10 cellular contexts compared by ENCODE assay signal in the genomic region with DNA sequence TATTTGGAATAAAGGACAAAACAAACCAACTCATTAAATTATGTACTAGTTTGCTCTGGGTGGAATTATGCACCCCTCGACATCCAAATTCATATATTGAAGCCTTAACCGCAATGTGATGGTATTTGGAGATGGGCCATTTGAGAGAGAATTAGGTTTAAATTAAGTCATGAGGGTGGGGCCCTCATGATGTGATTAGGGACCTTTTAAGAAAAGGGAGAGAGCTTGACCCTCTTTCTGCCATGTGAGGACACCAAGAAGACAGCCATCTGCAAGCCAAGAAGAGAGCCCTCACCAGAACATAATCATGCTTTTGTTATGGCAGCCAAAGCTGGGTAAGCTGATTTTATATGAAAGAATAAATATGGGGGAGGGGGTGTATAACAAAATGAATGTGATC. TPM values are rescaled to one million over a fixed set of nuclear protein-coding genes. Genes with fewer than 3 reads are reported as not detected.
DNase-seq lines count a peak whose midpoint lies in the region; ATAC-seq and TF ChIP-seq lines count a peak whose summit lies in the region.
"Had no signal": no experiment of that assay in that cellular context is flagged by ENCODE, and none has a peak within 500 bp of the region (broad histone marks: within the 10 kb centered on the region; RNA-seq: fewer than 3 reads in every experiment).

No MANE protein-coding gene starts in this region.

- peaks cover 23% of the 10 kb centered on the region for H3F3A ChIP-seq in SK-N-SH (replicated peaks; ENCODE audit: insufficient read depth)

- no peak for DNase-seq in SK-N-SH
- DNase-seq in OCI-LY7 (ENCODE audit: low spot score), result peak; percentile 20
- DNase-seq in endothelial cell (ENCODE audit: low spot score), result no peak
- DNase-seq in retinal pigment epithelial cell (ENCODE audit: low read depth), result no peak
- DNase-seq in AG08395 (ENCODE audit: low spot score), result no peak
- no peak for DNase-seq in dermis blood vessel endothelial cell
- DNase-seq: heart right ventricle had no signal

- H4K20me1 ChIP-seq in SK-N-SH (ENCODE audit: insufficient read depth) (no peaks in the 10 kb centered on the region), OCI-LY7 (ENCODE audit: insufficient read depth, low read length) (no peaks in the 10 kb centered on the region; the same call in 1 of the 2 replicates)

- peaks cover 2% of the 10 kb centered on the region for H3K27me3 Mint-ChIP-seq in endothelial cell (ENCODE audit: unreplicated experiment)

- no peak for TF ChIP-seq CTCF in SK-N-SH (IDR thresholded peaks at IDR 0.05)
- TF ChIP-seq CTCF in OCI-LY7 (conservative IDR thresholded peaks at IDR 0.05; ENCODE audit: low read length), result no peak
- no peak for TF ChIP-seq CTCF in endothelial cell (IDR thresholded peaks at IDR 0.05; ENCODE audit: unreplicated experiment)
- no peak for TF ChIP-seq CTCF in retinal pigment epithelial cell (conservative IDR thresholded peaks at IDR 0.05; ENCODE audit: low read depth, low read length)

- no peak overlapping the region for H2AFZ ChIP-seq in SK-N-SH (ENCODE audit: low read depth)
- H2AFZ ChIP-seq in OCI-LY7 (ENCODE audit: low read length), result no peak overlapping the region

- POLR2A ChIA-PET in SK-N-SH (lab: Yijun Ruan, JAX) (no interaction called here), OCI-LY7 (lab: Charles Lee) (interaction anchor here (0.7 to 2.6 kb wide), 10 partner anchors 9 to 137 kb away, joined by 3 to 15 read pairs (median 4); no protein-coding TSS in a partner anchor)

- no peak for TF ChIP-seq RAD21 in SK-N-SH (IDR thresholded peaks at IDR 0.05; ENCODE audit: low read length)

- no peaks in the 10 kb centered on the region for H3K9me3 ChIP-seq in SK-N-SH
- no peaks in the 10 kb centered on the region for H3K9me3 ChIP-seq in OCI-LY7 (ENCODE audit: low read length)
- H3K9me3 ChIP-seq: heart right ventricle had no signal

- BruUV-seq in OCI-LY7 (replicated peaks; lab: Mats Ljungman, UMichigan), result no TSS peak

- H3K4me1 ChIP-seq in SK-N-SH (ENCODE audit: control insufficient read depth in 1 of 2, insufficient read depth in 2 of 2, low read depth in 1 of 2, low read length in 1 of 2) (peaks cover 7 to 10% of the 10 kb centered on the region in 2 experiments; a peak in 3 of 4 replicates), OCI-LY7 (ENCODE audit: insufficient read depth, low read length, poor library complexity, severe bottlenecking) (peaks cover 47% of the 10 kb centered on the region)
- H3K4me1 ChIP-seq: parathyroid adenoma had no signal

- no peak overlapping the region for H3K9ac ChIP-seq in SK-N-SH
- H3K9ac ChIP-seq: parathyroid adenoma had no signal

- peaks cover 66% of the 10 kb centered on the region for H3K79me2 ChIP-seq in SK-N-SH (ENCODE audit: insufficient read depth)
- peaks cover 65% of the 10 kb centered on the region for H3K79me2 ChIP-seq in OCI-LY7 (ENCODE audit: insufficient read depth, low read depth, low read length)

- CTCF ChIA-PET in SK-N-SH (lab: Yijun Ruan, JAX), result interaction anchor here (0.9 to 1.5 kb wide), 3 partner anchors 25 to 72 kb away, joined by 3 to 5 read pairs (median 4); no protein-coding TSS in a partner anchor
- CTCF ChIA-PET in OCI-LY7 (lab: Charles Lee; ENCODE audit: unreplicated experiment), result interaction anchor here (0.6 to 0.7 kb wide), 2 partner anchors 15 to 34 kb away, joined by 3 read pairs; no protein-coding TSS in a partner anchor

- no peaks in the 10 kb centered on the region for H3K27me3 ChIP-seq in SK-N-SH (ENCODE audit: insufficient read depth)
- H3K27me3 ChIP-seq: heart right ventricle had no signal

- H3K36me3 ChIP-seq in SK-N-SH (replicated peaks in 1 of 2; ENCODE audit: control insufficient read depth in 1 of 2, insufficient read depth in 2 of 2, low read length in 1 of 2) (peaks cover 0 to 3% of the 10 kb centered on the region in 2 experiments), OCI-LY7 (ENCODE audit: insufficient read depth, low read length) (peaks cover 3% of the 10 kb centered on the region)

- H3K4me2 ChIP-seq in SK-N-SH, result peak overlapping the region; percentile 90; the same call in 1 of the 2 replicates
- H3K4me2 ChIP-seq in OCI-LY7 (ENCODE audit: low read length), result peak overlapping the region; percentile 87

- WGBS in SK-N-SH (ENCODE audit: low lambda C conversion rate), result 96% methylated on average over 2 of the region's 2 CpGs

- intact Hi-C loops in OCI-LY7 (cut with micrococcal nuclease; ENCODE audit: unreplicated experiment), result no loop called here

- H3K4me3 ChIP-seq in SK-N-SH (ENCODE audit: low read depth in 2 of 2, low read length in 1 of 2) (peak overlapping the region in 1 of 2 experiments; percentile 89; a peak in 2 of 4 replicates), OCI-LY7 (ENCODE audit: low read depth, low read length, poor library complexity, severe bottlenecking) (peak overlapping the region; percentile 90), retinal pigment epithelial cell (ENCODE audit: low read length) (peak overlapping the region; percentile 90)

- TF ChIP-seq EP300 in SK-N-SH (IDR thresholded peaks at IDR 0.05; ENCODE audit: borderline replicate concordance in 1 of 2, low read depth in 1 of 2, low read length in 1 of 2), result no peak

- peaks cover 15% of the 10 kb centered on the region for H3K4me1 Mint-ChIP-seq in endothelial cell (ENCODE audit: unreplicated experiment)

- no peak for ATAC-seq in SK-N-SH treated with all-trans-retinoic acid at 6 μM for 48 hours
- no peak for ATAC-seq in GM21737 (IDR thresholded peaks at IDR 0.05; ENCODE audit: unreplicated experiment)
- ATAC-seq: heart right ventricle had no signal

- no peak overlapping the region for H3K27ac Mint-ChIP-seq in endothelial cell (ENCODE audit: unreplicated experiment)

- peak overlapping the region; percentile 79 for H3K4me3 Mint-ChIP-seq in endothelial cell (ENCODE audit: unreplicated experiment)

- no peaks in the 10 kb centered on the region; the same call in 1 of the 2 replicates for H3K9me2 ChIP-seq in SK-N-SH
- no peaks in the 10 kb centered on the region for H3K9me2 ChIP-seq in OCI-LY7 (ENCODE audit: insufficient read depth, low read length)

- peaks cover 5% of the 10 kb centered on the region for H3K36me3 Mint-ChIP-seq in endothelial cell (ENCODE audit: low read depth, unreplicated experiment)

- no peaks in the 10 kb centered on the region for H3K9me3 Mint-ChIP-seq in endothelial cell (ENCODE audit: unreplicated experiment)

- peak overlapping the region; percentile 66 to 78; a peak in 3 of 4 replicates for H3K27ac ChIP-seq in SK-N-SH (ENCODE audit: low read depth in 2 of 2, low read length in 1 of 2)
- no peak overlapping the region for H3K27ac ChIP-seq in OCI-LY7 (ENCODE audit: low read depth, low read length, poor library complexity, severe bottlenecking)

TF ChIP-seq in SK-N-SH, 30 proteins besides CTCF, POLR2A, EP300 and RAD21 (continues in another document):
- TF ChIP-seq FOXM1 (IDR thresholded peaks at IDR 0.05; ENCODE audit: low read depth) (no peak), NRF1 (IDR thresholded peaks at IDR 0.05; ENCODE audit: low read depth, low read length) (no peak), TAF1 (IDR thresholded peaks at IDR 0.05; ENCODE audit: borderline replicate concordance, low read depth, low read length) (no peak), SIN3A (IDR thresholded peaks at IDR 0.05; ENCODE audit: borderline replicate concordance, low read depth, low read length) (no peak), RCOR1 (IDR thresholded peaks at IDR 0.05; ENCODE audit: low read length) (no peak), MXI1 (IDR thresholded peaks at IDR 0.05; ENCODE audit: low read depth, low read length) (no peak), TCF12 (IDR thresholded peaks at IDR 0.05) (no peak)

TF ChIP-seq in SK-N-SH treated with all-trans-retinoic acid at 6 μM for 48 hours, 23 proteins besides CTCF, POLR2A, EP300 and RAD21 (continues in another document):
- TF ChIP-seq ZNF8 (CRISPR knock-in tag; IDR thresholded peaks at IDR 0.05), result no peak
- TF ChIP-seq, protein P1, sequence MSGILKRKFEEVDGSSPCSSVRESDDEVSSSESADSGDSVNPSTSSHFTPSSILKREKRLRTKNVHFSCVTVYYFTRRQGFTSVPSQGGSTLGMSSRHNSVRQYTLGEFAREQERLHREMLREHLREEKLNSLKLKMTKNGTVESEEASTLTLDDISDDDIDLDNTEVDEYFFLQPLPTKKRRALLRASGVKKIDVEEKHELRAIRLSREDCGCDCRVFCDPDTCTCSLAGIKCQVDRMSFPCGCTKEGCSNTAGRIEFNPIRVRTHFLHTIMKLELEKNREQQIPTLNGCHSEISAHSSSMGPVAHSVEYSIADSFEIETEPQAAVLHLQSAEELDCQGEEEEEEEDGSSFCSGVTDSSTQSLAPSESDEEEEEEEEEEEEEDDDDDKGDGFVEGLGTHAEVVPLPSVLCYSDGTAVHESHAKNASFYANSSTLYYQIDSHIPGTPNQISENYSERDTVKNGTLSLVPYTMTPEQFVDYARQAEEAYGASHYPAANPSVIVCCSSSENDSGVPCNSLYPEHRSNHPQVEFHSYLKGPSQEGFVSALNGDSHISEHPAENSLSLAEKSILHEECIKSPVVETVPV (CRISPR knock-in tag; IDR thresholded peaks at IDR 0.05), result no peak
- no peak for TF ChIP-seq ZNF70 (CRISPR knock-in tag; IDR thresholded peaks at IDR 0.05)
- TF ChIP-seq TOX (CRISPR knock-in tag; IDR thresholded peaks at IDR 0.05; ENCODE audit: borderline replicate concordance), result no peak
- no peak for TF ChIP-seq OSR1 (CRISPR knock-in tag; IDR thresholded peaks at IDR 0.05)
- no peak for TF ChIP-seq PPARA (CRISPR knock-in tag; IDR thresholded peaks at IDR 0.05; ENCODE audit: borderline replicate concordance)

RNA-seq across cellular contexts. Expression of a gene that starts 2.0 kb away (rescaled TPM):
- 3.5 TPM in 2 replicates for polyA plus RNA-seq in SK-N-SH (2012; rRNA removed)
- 4.9 and 7.4 TPM in 2 replicates for polyA plus RNA-seq in SK-N-SH (2012; cell fraction: cytosol; rRNA removed)
- polyA plus RNA-seq in SK-N-SH (2012; cell fraction: nucleus; rRNA removed), result 1.8 and 2.1 TPM in 2 replicates
- 9.1 and 14.9 TPM in 2 replicates for total RNA-seq in OCI-LY7 (2014; rRNA removed; shearing (Covaris generic))
- total RNA-seq in OCI-LY7 (2022) (21.1 and 22.1 TPM in 2 replicates), endothelial cell (ENCODE audit: unreplicated experiment) (15.3 TPM), dermis blood vessel endothelial cell (10.9 and 11.2 TPM in 2 replicates)

RNA-seq across cellular contexts. Expression of a gene that starts 55.2 kb away (rescaled TPM):
- 19.9 and 21.9 TPM in 2 replicates for polyA plus RNA-seq in SK-N-SH (2012; rRNA removed)
- 13.2 and 17.3 TPM in 2 replicates for polyA plus RNA-seq in SK-N-SH (2012; cell fraction: cytosol; rRNA removed)
- polyA plus RNA-seq in SK-N-SH (2012; cell fraction: nucleus; rRNA removed), result 27.2 and 28.5 TPM in 2 replicates
- total RNA-seq in OCI-LY7 (2014; rRNA removed; shearing (Covaris generic)), result 30.2 and 42.5 TPM in 2 replicates
- 92.2 and 105 TPM in 2 replicates for total RNA-seq in OCI-LY7 (2022)
- total RNA-seq in endothelial cell (ENCODE audit: unreplicated experiment), result 15.6 TPM
- 8.2 and 10.4 TPM in 2 replicates for total RNA-seq in dermis blood vessel endothelial cell
